8 cellular contexts compared by ENCODE assay signal in the genomic region with DNA sequence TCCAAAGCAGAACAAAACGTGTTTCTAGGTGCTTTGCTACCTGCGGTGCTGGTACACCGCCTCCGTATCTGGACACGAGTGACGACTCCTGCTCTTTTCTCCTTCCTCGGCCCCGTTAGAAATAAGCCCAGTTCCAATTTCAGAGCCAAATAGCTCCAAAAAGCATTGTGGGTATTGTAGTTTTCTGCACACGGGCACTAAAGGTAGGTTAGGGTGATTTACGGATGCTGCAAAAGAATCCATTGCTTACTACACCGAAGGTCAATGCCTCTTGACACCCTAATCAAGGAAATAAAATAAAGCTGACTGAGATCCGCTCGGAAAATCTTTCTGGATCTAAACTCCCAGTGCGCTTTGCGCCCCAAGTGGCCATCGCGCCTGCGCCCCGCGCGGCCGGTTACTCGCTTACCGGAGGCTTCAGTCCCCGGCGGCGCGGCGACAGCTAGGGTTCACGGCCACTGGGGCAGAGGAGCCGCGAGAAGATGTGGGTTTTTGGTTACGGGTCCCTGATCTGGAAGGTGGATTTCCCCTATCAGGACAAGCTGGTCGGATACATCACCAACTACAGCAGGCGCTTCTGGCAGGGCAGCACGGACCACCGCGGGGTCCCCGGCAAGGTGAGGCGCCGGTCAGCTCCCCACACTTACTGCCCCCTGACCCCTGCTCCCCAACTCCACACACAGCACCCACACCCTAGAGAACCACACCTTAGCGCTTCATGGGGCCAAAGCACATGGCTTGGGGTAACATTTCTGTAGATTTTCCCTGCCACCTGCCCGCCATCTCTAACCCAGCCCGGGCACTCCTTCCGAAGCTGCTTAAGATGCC. TPM values are rescaled to one million over a fixed set of nuclear protein-coding genes. Genes with fewer than 3 reads are reported as not detected.
DNase-seq lines count a peak whose midpoint lies in the region; ATAC-seq and TF ChIP-seq lines count a peak whose summit lies in the region.

Gene CHAC2 (plus strand): TSS at position 400 of the 828 bp plus-strand sequence. CDS start 83 bp downstream, at position 483.

- WGBS in prostate gland, result under 1% methylated on average over 45 of the region's 45 CpGs
- WGBS in urinary bladder, result under 1% methylated on average over 45 of the region's 45 CpGs

- TF ChIP-seq POLR2A in prostate gland (IDR thresholded peaks at IDR 0.05), result peak; percentile 11

- H3K4me1 ChIP-seq in prostate gland (replicated peaks) (no peaks in the 10 kb centered on the region), urinary bladder (ENCODE audit: insufficient read depth) (no peaks in the 10 kb centered on the region)

- H3K9me3 ChIP-seq in prostate gland, result no peaks in the 10 kb centered on the region

- intact Hi-C loops in left cardiac atrium (cut with DNase I) (no loop called here), prostate gland (cut with DNase I) (no loop called here)

- no peaks in the 10 kb centered on the region for H3K27me3 ChIP-seq in prostate gland (replicated peaks; ENCODE audit: insufficient read depth)

- peak within 1 kb of the TSS; percentile 48 to 57 for H3K4me3 ChIP-seq in prostate gland
- peak within 1 kb of the TSS; percentile 90 for H3K4me3 ChIP-seq in urinary bladder (ENCODE audit: low read depth, low read length)

- TF ChIP-seq CTCF in GM13977 (IDR thresholded peaks at IDR 0.05; ENCODE audit: extremely low read depth, insufficient read depth, missing control alignments) (no peak), prostate gland (IDR thresholded peaks at IDR 0.05) (peak; percentile 32 to 55 (median 37))

- H3K27ac ChIP-seq in prostate gland (peak within 1 kb of the TSS; percentile 45 to 75), urinary bladder (ENCODE audit: low read depth) (no peak within 1 kb of the TSS)

- ATAC-seq in HG02852 (IDR thresholded peaks at IDR 0.05; ENCODE audit: unreplicated experiment) (peak; percentile 94), left cardiac atrium (peak; percentile 96 to 97)

- DNase-seq in GM13977 (ENCODE audit: low spot score) (peak; percentile 86), NCI-H1436 treated with DMSO at 0.1 percent for 48 hours (lab: John Stamatoyannopoulos, UW) (peak; percentile 45), T-helper 1 cell (peak; percentile 67 to 83 (median 80)), amniotic epithelial cell (ENCODE audit: low read depth) (peak; percentile 68), left cardiac atrium (peak; percentile 92), prostate gland (ENCODE audit: low spot score) (peak; percentile 76)

- H3K36me3 ChIP-seq in prostate gland, result no peaks in the 10 kb centered on the region
- H3K36me3 ChIP-seq in urinary bladder (ENCODE audit: insufficient read depth), result peaks cover 3% of the 10 kb centered on the region

- in situ Hi-C loops in GM13977 (cut with MboI; ENCODE audit: low pct_unique_long_range_greater_than_20kb, low sequenced_read_pairs, unreplicated experiment), result no loop called here

RNA-seq across cellular contexts. Expression of gene CHAC2, which starts in this region (rescaled TPM):
- total RNA-seq in left cardiac atrium, result 1 to 10 TPM; 3.2 to 3.3 TPM
- total RNA-seq in prostate gland, result 1 to 10 TPM; 1.4 to 3.0 TPM
- total RNA-seq in urinary bladder, result 2.3 TPM
- 1.4 TPM for polyA plus RNA-seq in urinary bladder
